ENCODE assay signal across 9 cellular contexts in the genomic region with DNA sequence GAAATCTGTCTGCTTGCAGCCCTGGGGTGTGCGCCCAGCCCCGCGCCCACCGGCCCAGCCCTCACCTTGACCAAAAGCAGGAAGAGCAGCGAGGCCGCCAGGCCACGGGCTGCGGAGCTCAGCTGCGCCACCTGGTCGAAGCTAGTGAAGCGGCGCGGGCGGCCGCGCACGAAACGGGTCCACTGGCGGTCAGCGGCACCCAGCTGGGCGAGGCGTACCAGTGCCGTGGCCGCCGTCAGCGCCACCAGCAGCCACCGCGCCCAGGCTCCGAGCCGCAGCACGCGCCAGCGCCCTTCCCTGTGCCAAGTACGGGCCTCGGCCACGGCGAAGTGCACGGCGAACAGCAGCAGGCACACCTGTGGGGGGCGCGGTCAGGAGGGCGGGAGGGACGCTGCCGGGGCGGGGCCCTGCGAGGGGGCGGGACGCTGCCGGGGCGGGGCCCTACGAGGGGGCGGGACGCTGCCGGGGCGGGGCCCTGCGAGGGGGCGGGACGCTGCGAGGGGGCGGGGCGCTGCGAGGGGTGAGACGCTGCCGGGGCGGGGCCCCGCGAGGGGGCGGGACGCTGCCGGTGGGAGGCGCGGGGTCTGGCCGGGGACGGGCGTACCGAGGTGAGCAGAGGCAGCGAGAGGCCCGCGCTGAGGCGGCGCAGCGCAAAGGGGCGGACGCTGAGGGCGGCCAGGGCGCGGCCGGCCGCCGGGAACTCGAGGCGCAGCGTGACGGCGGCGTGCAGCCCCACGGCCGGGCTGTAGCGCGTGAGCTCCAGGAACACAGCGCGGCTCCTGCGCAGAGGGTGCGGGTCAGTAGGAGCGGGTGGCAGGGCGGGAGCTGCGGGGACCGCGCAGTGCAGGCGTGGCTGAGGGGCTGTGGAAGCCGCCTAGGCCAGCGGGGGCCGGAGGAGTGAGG. TPM values are rescaled to one million over a fixed set of nuclear protein-coding genes. Genes with fewer than 3 reads are reported as not detected.
DNase-seq lines count a peak whose midpoint lies in the region; ATAC-seq and TF ChIP-seq lines count a peak whose summit lies in the region.
"Had no signal": no experiment of that assay in that cellular context is flagged by ENCODE, and none has a peak within 500 bp of the region (broad histone marks: within the 10 kb centered on the region; RNA-seq: fewer than 3 reads in every experiment).

No MANE protein-coding gene starts in this region.

- intact Hi-C loops in Right ventricle myocardium superior (cut with DNase I), result no loop called here

- H3K9ac ChIP-seq in ES-I3 (ENCODE audit: low read depth, low read length), result peak overlapping the region; percentile 37

- H3K9me3 ChIP-seq in ES-I3 (ENCODE audit: control insufficient read depth, insufficient read depth, low read length) (no peaks in the 10 kb centered on the region), T-helper 17 cell (ENCODE audit: control insufficient read depth, low read length, poor library complexity, severe bottlenecking) (no peaks in the 10 kb centered on the region)
- H3K9me3 ChIP-seq: neutrophil had no signal

- H3K27ac Mint-ChIP-seq in T-helper 17 cell, result no peak overlapping the region
- H3K27ac Mint-ChIP-seq in progenitor cell of endocrine pancreas, result no peak overlapping the region

- DNase-seq in T-helper 17 cell, result peak; percentile 20 to 63 (median 26)
- DNase-seq in Right ventricle myocardium superior, result peak; percentile 66
- DNase-seq in progenitor cell of endocrine pancreas (ENCODE audit: low spot score, unreplicated experiment), result peak; percentile 87
- no peak for DNase-seq in NCI-H748 treated with DMSO at 0.1 percent for 48 hours (lab: John Stamatoyannopoulos, UW)
- no peak for DNase-seq in DMS114 treated with DMSO at 0.1 percent for 48 hours (lab: John Stamatoyannopoulos, UW; ENCODE audit: unreplicated experiment)
- no peak for DNase-seq in NCI-H1105 (lab: John Stamatoyannopoulos, UW)

- no peaks in the 10 kb centered on the region for H3K9me3 Mint-ChIP-seq in progenitor cell of endocrine pancreas (ENCODE audit: low read depth)

- H3K27me3 Mint-ChIP-seq in T-helper 17 cell (no peaks in the 10 kb centered on the region), progenitor cell of endocrine pancreas (no peaks in the 10 kb centered on the region)

- H3K4me1 Mint-ChIP-seq in T-helper 17 cell, result no peaks in the 10 kb centered on the region
- no peaks in the 10 kb centered on the region for H3K4me1 Mint-ChIP-seq in progenitor cell of endocrine pancreas (ENCODE audit: low read depth)

- H3K4me3 Mint-ChIP-seq in T-helper 17 cell, result no peak overlapping the region
- peak overlapping the region; percentile 3 for H3K4me3 Mint-ChIP-seq in progenitor cell of endocrine pancreas (ENCODE audit: low read depth)

- H3K36me3 Mint-ChIP-seq in T-helper 17 cell (ENCODE audit: low read depth) (no peaks in the 10 kb centered on the region), progenitor cell of endocrine pancreas (ENCODE audit: insufficient read depth) (peaks cover under 1% of the 10 kb centered on the region)

- no peaks in the 10 kb centered on the region; the same call in 1 of the 2 replicates for H3K4me1 ChIP-seq in ES-I3 (ENCODE audit: insufficient read depth, low read length)

- peak; percentile 69 for ATAC-seq in T-helper 17 cell
- ATAC-seq in Right ventricle myocardium superior (ENCODE audit: poor library complexity), result peak; percentile 63
- no peak for ATAC-seq in HG03097 (IDR thresholded peaks at IDR 0.05; ENCODE audit: low FRiP score, unreplicated experiment)

- peaks cover 3% of the 10 kb centered on the region for H3K36me3 ChIP-seq in ES-I3 (ENCODE audit: insufficient read depth, low read length)

- TF ChIP-seq CTCF in progenitor cell of endocrine pancreas (IDR thresholded peaks at IDR 0.05; ENCODE audit: unreplicated experiment), result peak; percentile 60

RNA-seq across cellular contexts. Expression of a gene that starts 43.3 kb away (rescaled TPM):
- total RNA-seq in T-helper 17 cell, result 100 to 1,000 TPM; 123 TPM
- total RNA-seq in Right ventricle myocardium superior, result 67.8 TPM
- total RNA-seq in progenitor cell of endocrine pancreas, result 241 and 253 TPM in 2 replicates

RNA-seq across cellular contexts. Expression of a gene that starts 43.4 kb away (rescaled TPM):
- 1 to 10 TPM; 6.7 to 6.8 TPM for total RNA-seq in T-helper 17 cell
- 26.2 TPM for total RNA-seq in Right ventricle myocardium superior
- 24.2 and 28.1 TPM in 2 replicates for total RNA-seq in progenitor cell of endocrine pancreas

RNA-seq across cellular contexts. Expression of a gene that starts 44.6 kb away (rescaled TPM):
- total RNA-seq in T-helper 17 cell (10 to 100 TPM; 86.6 to 88.9 TPM), Right ventricle myocardium superior (82.8 TPM), progenitor cell of endocrine pancreas (96.2 and 97.8 TPM in 2 replicates)

RNA-seq across cellular contexts. Expression of a gene that starts 57.4 kb away (rescaled TPM):
- total RNA-seq in T-helper 17 cell, result under 1 TPM; 0.21 to 0.57 TPM
- 0.43 TPM for total RNA-seq in Right ventricle myocardium superior
- 20.4 and 23.3 TPM in 2 replicates for total RNA-seq in progenitor cell of endocrine pancreas

Comparison
In these comparisons a context has a peak if more than half of its experiments do, and no peak if none do; other contexts are left out.
1. DNase-seq: peak in T-helper 17 cell (3 of 3), Right ventricle myocardium superior (single experiment) and progenitor cell of endocrine pancreas (single experiment); none in NCI-H748 treated with DMSO at 0.1 percent for 48 hours (single experiment), DMS114 treated with DMSO at 0.1 percent for 48 hours (single experiment) and NCI-H1105 (single experiment).